Comparison of ENCODE assay signal across 20 cellular contexts in the genomic region with DNA sequence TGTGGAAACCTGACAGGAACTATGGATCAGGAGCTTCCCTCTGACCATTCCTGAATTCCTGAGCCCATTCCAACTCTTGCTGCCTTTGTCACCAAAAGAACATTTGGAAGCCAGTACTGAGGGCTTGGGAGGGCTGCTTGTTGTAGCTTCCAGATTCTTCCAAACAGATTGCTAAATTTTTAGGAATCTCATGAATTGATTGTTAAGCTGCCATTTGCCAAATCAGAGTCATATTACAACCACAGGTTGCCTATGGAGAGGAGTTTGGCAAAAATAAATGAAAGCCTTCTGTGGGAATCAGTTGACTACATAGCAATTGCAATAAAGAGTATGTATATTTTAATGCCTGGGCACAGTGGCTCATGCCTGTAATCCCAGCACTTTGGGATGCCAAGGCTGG. TPM values are rescaled to one million over a fixed set of nuclear protein-coding genes. Genes with fewer than 3 reads are reported as not detected.
DNase-seq lines count a peak whose midpoint lies in the region; ATAC-seq and TF ChIP-seq lines count a peak whose summit lies in the region.
"Had no signal": no experiment of that assay in that cellular context is flagged by ENCODE, and none has a peak within 500 bp of the region (broad histone marks: within the 10 kb centered on the region; RNA-seq: fewer than 3 reads in every experiment).

No MANE protein-coding gene starts in this region.

- no peak overlapping the region for H3K4me3 Mint-ChIP-seq in activated CD8-positive, alpha-beta T cell treated with anti-CD3 and anti-CD28 coated beads, Interleukin-2, amount 10 ng/mL, durations not matched to agents 7 days and 5 days
- H3K4me3 Mint-ChIP-seq: CD4-positive, CD25-positive, alpha-beta regulatory T cell; T-cell had no signal

- no peaks in the 10 kb centered on the region for H3K9me3 Mint-ChIP-seq in activated CD8-positive, alpha-beta T cell treated with anti-CD3 and anti-CD28 coated beads, Interleukin-2, amount 10 ng/mL, durations not matched to agents 7 days and 5 days (ENCODE audit: insufficient read depth)
- H3K9me3 Mint-ChIP-seq: CD4-positive, CD25-positive, alpha-beta regulatory T cell; T-cell had no signal

- POLR2A ChIA-PET in activated CD8-positive, alpha-beta T cell treated with anti-CD3 and anti-CD28 coated beads, Interleukin-2, amount 10 ng/mL, durations not matched to agents 7 days and 5 days (lab: Charles Lee), result no interaction called here

- DNase-seq in AG09319 (ENCODE audit: extremely low read depth, low read depth), result peak; percentile 38
- DNase-seq in GM04503 (ENCODE audit: low read depth), result peak; percentile 33
- DNase-seq in astrocyte of the hippocampus (ENCODE audit: low read depth, low spot score), result peak; percentile 46
- peak; percentile 64 for DNase-seq in fibroblast of pulmonary artery (ENCODE audit: low read depth)
- DNase-seq in left colon, result no peak
- DNase-seq in activated CD8-positive, alpha-beta T cell treated with anti-CD3 and anti-CD28 coated beads, Interleukin-2, amount 10 ng/mL, durations not matched to agents 7 days and 5 days, result no peak
- no peak for DNase-seq in DMS 273 treated with DMSO at 0.1 percent for 48 hours (lab: John Stamatoyannopoulos, UW)
- DNase-seq: 8988T; Caco-2; CD4-positive, CD25-positive, alpha-beta regulatory T cell; DMS153; HCEC 1CT; IMR-90; NCI-H1694 treated with DMSO at 0.1 percent for 48 hours; NCI-H2081 treated with DMSO at 0.1 percent for 48 hours; NCI-H2171 treated with DMSO at 0.1 percent for 48 hours; NCI-H526; SJCRH30; T-cell had no signal

- TF ChIP-seq CTCF in AG09319 (IDR thresholded peaks at IDR 0.05; ENCODE audit: low read depth, low read length) (no peak), fibroblast of pulmonary artery (IDR thresholded peaks at IDR 0.05; ENCODE audit: low read length, missing control alignments) (no peak)

- H3K36me3 Mint-ChIP-seq in activated CD8-positive, alpha-beta T cell treated with anti-CD3 and anti-CD28 coated beads, Interleukin-2, amount 10 ng/mL, durations not matched to agents 7 days and 5 days (ENCODE audit: low read depth), result no peaks in the 10 kb centered on the region
- H3K36me3 Mint-ChIP-seq: CD4-positive, CD25-positive, alpha-beta regulatory T cell; T-cell had no signal

- H3K4me3 ChIP-seq in fibroblast of pulmonary artery (replicated peaks; ENCODE audit: low read depth, low read length), result no peak overlapping the region
- H3K4me3 ChIP-seq: SJCRH30 had no signal

- ATAC-seq in left colon, result no peak
- no peak for ATAC-seq in HG02759 (IDR thresholded peaks at IDR 0.05; ENCODE audit: unreplicated experiment)
- ATAC-seq in activated CD8-positive, alpha-beta T cell treated with anti-CD3 and anti-CD28 coated beads, Interleukin-2, amount 10 ng/mL, durations not matched to agents 7 days and 5 days, result no peak
- ATAC-seq: T-cell had no signal

- no peaks in the 10 kb centered on the region for H3K4me1 Mint-ChIP-seq in activated CD8-positive, alpha-beta T cell treated with anti-CD3 and anti-CD28 coated beads, Interleukin-2, amount 10 ng/mL, durations not matched to agents 7 days and 5 days (ENCODE audit: low read depth)
- H3K4me1 Mint-ChIP-seq: CD4-positive, CD25-positive, alpha-beta regulatory T cell; T-cell had no signal

- H3K27ac Mint-ChIP-seq in activated CD8-positive, alpha-beta T cell treated with anti-CD3 and anti-CD28 coated beads, Interleukin-2, amount 10 ng/mL, durations not matched to agents 7 days and 5 days, result no peak overlapping the region
- H3K27ac Mint-ChIP-seq: CD4-positive, CD25-positive, alpha-beta regulatory T cell had no signal

- H3K27me3 Mint-ChIP-seq in activated CD8-positive, alpha-beta T cell treated with anti-CD3 and anti-CD28 coated beads, Interleukin-2, amount 10 ng/mL, durations not matched to agents 7 days and 5 days (ENCODE audit: low read depth), result peaks cover 7% of the 10 kb centered on the region

- CTCF ChIA-PET in activated CD8-positive, alpha-beta T cell treated with anti-CD3 and anti-CD28 coated beads, Interleukin-2, amount 10 ng/mL, durations not matched to agents 7 days and 5 days (lab: Charles Lee), result no interaction called here

- intact Hi-C loops in left colon (cut with DNase I, micrococcal nuclease), result no loop called here

RNA-seq across cellular contexts. Expression of gene SLC28A3, which starts 39.2 kb away (rescaled TPM):
- 1 to 10 TPM in 1 of 2 donors, under 1 TPM in 1; 0.84 to 1.5 TPM for total RNA-seq in left colon
- total RNA-seq in activated CD8-positive, alpha-beta T cell treated with anti-CD3 and anti-CD28 coated beads, Interleukin-2, amount 10 ng/mL, durations not matched to agents 7 days and 5 days, result not detected
- total RNA-seq: CD4-positive, CD25-positive, alpha-beta regulatory T cell; T-cell had no signal

Comparison
In these comparisons a context has a peak if more than half of its experiments do, and no peak if none do; other contexts are left out.
1. DNase-seq: peak in AG09319 (single experiment), GM04503 (single experiment), astrocyte of the hippocampus (single experiment) and fibroblast of pulmonary artery (single experiment); none in left colon (0 of 2), activated CD8-positive, alpha-beta T cell treated with anti-CD3 and anti-CD28 coated beads, Interleukin-2, amount 10 ng/mL, durations not matched to agents 7 days and 5 days (single experiment) and DMS 273 treated with DMSO at 0.1 percent for 48 hours (single experiment).